ENCODE assay signal across 2 cellular contexts in the genomic region with DNA sequence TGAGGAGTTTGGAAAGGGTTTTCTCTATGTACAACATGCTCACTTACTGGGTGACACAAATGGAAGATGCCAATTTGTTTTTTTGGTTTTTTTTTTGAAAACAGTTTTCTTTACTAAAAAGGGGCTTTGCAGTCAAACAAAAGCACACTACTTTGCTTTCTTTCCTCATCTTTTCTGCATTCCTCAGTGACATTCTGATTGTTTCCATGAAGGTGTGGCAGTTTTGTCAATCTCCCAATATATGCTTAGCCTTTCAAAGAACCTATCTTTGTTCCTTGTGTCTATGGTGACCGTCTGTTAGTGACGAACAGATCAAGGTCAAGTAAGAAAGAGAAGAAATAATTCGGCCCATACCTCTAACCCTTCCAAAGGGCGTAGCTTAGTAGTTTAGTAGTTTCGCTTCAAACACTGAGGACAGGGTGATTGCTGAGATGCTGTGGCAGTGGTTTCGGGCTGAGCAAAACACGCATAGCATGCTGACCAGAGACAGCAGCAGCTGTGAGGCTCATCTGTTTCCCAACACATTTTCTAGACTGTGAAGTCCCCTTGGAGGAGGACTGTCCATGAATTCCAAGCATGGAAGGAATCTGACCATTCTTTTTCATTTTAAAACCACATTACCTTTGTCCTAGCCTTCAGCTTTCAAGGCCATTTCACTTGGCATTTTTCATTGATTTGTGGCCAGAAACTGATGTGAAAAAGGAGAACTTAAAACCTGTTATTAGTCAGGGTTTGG.
TF ChIP-seq lines count a peak whose summit lies in the region.

No MANE protein-coding gene starts in this region.

TF ChIP-seq in SK-N-SH, 30 proteins besides CTCF, POLR2A, EP300 and RAD21:
- no peak for TF ChIP-seq GATA2 (CRISPR knock-in tag; IDR thresholded peaks at IDR 0.05)
- TF ChIP-seq MXI1 (IDR thresholded peaks at IDR 0.05; ENCODE audit: low read depth, low read length), result no peak
- no peak for TF ChIP-seq JUND (IDR thresholded peaks at IDR 0.05)
- no peak for TF ChIP-seq RFX5 (IDR thresholded peaks at IDR 0.05; ENCODE audit: low read length)
- TF ChIP-seq TCF12 (IDR thresholded peaks at IDR 0.05), result peak; percentile 16; the same call in 1 of the 2 replicates
- TF ChIP-seq, protein P1, sequence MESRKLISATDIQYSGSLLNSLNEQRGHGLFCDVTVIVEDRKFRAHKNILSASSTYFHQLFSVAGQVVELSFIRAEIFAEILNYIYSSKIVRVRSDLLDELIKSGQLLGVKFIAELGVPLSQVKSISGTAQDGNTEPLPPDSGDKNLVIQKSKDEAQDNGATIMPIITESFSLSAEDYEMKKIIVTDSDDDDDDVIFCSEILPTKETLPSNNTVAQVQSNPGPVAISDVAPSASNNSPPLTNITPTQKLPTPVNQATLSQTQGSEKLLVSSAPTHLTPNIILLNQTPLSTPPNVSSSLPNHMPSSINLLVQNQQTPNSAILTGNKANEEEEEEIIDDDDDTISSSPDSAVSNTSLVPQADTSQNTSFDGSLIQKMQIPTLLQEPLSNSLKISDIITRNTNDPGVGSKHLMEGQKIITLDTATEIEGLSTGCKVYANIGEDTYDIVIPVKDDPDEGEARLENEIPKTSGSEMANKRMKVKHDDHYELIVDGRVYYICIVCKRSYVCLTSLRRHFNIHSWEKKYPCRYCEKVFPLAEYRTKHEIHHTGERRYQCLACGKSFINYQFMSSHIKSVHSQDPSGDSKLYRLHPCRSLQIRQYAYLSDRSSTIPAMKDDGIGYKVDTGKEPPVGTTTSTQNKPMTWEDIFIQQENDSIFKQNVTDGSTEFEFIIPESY (IDR thresholded peaks at IDR 0.05; ENCODE audit: borderline replicate concordance, low read depth), result no peak
- TF ChIP-seq, protein P2, sequence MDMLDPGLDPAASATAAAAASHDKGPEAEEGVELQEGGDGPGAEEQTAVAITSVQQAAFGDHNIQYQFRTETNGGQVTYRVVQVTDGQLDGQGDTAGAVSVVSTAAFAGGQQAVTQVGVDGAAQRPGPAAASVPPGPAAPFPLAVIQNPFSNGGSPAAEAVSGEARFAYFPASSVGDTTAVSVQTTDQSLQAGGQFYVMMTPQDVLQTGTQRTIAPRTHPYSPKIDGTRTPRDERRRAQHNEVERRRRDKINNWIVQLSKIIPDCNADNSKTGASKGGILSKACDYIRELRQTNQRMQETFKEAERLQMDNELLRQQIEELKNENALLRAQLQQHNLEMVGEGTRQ (IDR thresholded peaks at IDR 0.05; ENCODE audit: borderline replicate concordance, low read depth, low read length), result no peak
- TF ChIP-seq CHD2 (IDR thresholded peaks at IDR 0.05; ENCODE audit: low read length, partially characterized antibody), result no peak

TF ChIP-seq in SK-N-SH treated with all-trans-retinoic acid at 6 μM for 48 hours, 23 proteins besides CTCF, POLR2A, EP300 and RAD21:
- no peak for TF ChIP-seq ZFP3 (CRISPR knock-in tag; IDR thresholded peaks at IDR 0.05)
- TF ChIP-seq ESRRG (CRISPR knock-in tag; IDR thresholded peaks at IDR 0.05), result no peak
- TF ChIP-seq TCF4 (CRISPR knock-in tag; IDR thresholded peaks at IDR 0.05; ENCODE audit: borderline replicate concordance), result no peak
- TF ChIP-seq, protein P3, sequence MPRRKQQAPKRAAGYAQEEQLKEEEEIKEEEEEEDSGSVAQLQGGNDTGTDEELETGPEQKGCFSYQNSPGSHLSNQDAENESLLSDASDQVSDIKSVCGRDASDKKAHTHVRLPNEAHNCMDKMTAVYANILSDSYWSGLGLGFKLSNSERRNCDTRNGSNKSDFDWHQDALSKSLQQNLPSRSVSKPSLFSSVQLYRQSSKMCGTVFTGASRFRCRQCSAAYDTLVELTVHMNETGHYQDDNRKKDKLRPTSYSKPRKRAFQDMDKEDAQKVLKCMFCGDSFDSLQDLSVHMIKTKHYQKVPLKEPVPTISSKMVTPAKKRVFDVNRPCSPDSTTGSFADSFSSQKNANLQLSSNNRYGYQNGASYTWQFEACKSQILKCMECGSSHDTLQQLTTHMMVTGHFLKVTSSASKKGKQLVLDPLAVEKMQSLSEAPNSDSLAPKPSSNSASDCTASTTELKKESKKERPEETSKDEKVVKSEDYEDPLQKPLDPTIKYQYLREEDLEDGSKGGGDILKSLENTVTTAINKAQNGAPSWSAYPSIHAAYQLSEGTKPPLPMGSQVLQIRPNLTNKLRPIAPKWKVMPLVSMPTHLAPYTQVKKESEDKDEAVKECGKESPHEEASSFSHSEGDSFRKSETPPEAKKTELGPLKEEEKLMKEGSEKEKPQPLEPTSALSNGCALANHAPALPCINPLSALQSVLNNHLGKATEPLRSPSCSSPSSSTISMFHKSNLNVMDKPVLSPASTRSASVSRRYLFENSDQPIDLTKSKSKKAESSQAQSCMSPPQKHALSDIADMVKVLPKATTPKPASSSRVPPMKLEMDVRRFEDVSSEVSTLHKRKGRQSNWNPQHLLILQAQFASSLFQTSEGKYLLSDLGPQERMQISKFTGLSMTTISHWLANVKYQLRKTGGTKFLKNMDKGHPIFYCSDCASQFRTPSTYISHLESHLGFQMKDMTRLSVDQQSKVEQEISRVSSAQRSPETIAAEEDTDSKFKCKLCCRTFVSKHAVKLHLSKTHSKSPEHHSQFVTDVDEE (CRISPR knock-in tag; IDR thresholded peaks at IDR 0.05), result no peak
